ENCODE assay signal across 20 cellular contexts in genomic region chr20:25376886-25377285, GRCh38.
"Had no signal": no experiment of that assay in that cellular context is flagged by ENCODE, and none has a peak within 500 bp of the region (broad histone marks: within the 10 kb centered on the region; RNA-seq: fewer than 3 reads in every experiment).

No MANE protein-coding gene starts in this region.

- H3K4me3 ChIP-seq: gastroesophageal sphincter, heart left ventricle, lower lobe of right lung, tibial artery had no signal

- H3K27ac ChIP-seq: gastroesophageal sphincter, lower lobe of right lung, tibial artery had no signal

- H3K36me3 ChIP-seq: heart left ventricle, lower lobe of right lung, tibial artery had no signal

- H3K27me3 Mint-ChIP-seq: activated naive CD8-positive, alpha-beta T cell treated with anti-CD3 and anti-CD28 coated beads, Interleukin-2, amount 10 ng/mL, durations not matched to agents 7 days and 5 days; naive thymus-derived CD4-positive, alpha-beta T cell; T-helper 17 cell had no signal

- H3K4me3 Mint-ChIP-seq: activated naive CD4-positive, alpha-beta T cell treated with anti-CD3 and anti-CD28 coated beads for 36 hours; activated naive CD8-positive, alpha-beta T cell treated with anti-CD3 and anti-CD28 coated beads, Interleukin-2, amount 10 ng/mL, durations not matched to agents 7 days and 5 days; naive thymus-derived CD4-positive, alpha-beta T cell; neural crest cell; T-helper 17 cell had no signal

- H3K9me3 ChIP-seq: gastroesophageal sphincter, heart left ventricle, lower lobe of right lung, tibial artery had no signal

- H3K9me3 Mint-ChIP-seq: activated naive CD4-positive, alpha-beta T cell treated with anti-CD3 and anti-CD28 coated beads for 36 hours; neural crest cell had no signal

- ATAC-seq: gastroesophageal sphincter; heart left ventricle; lower lobe of right lung; naive thymus-derived CD4-positive, alpha-beta T cell; T-helper 17 cell had no signal

- DNase-seq: activated CD4-positive, alpha-beta T cell treated with anti-CD3 and anti-CD28 coated beads for 4 hours; activated CD4-positive, alpha-beta T cell treated with anti-CD3 and anti-CD28 coated beads, Interleukin-2, amount 50 U/mL, for 48 hours; activated CD4-positive, CD25-positive, alpha-beta regulatory T cell; activated CD8-positive, alpha-beta memory T cell treated with anti-CD3 and anti-CD28 coated beads, Interleukin-2, amount 50 U/mL, for 48 hours; activated naive CD4-positive, alpha-beta T cell treated with anti-CD3 and anti-CD28 coated beads for 36 hours; activated naive CD8-positive, alpha-beta T cell treated with anti-CD3 and anti-CD28 coated beads, Interleukin-2, amount 10 ng/mL, durations not matched to agents 7 days and 5 days; activated T-cell treated with anti-CD3 and anti-CD28 coated beads, Interleukin-2, amount 50 U/mL, for 48 hours; amniotic stem cell; heart left ventricle; lower lobe of right lung; mesendoderm; naive thymus-derived CD4-positive, alpha-beta T cell; occipital lobe; stimulated activated CD4-positive, alpha-beta T cell treated with anti-CD3 and anti-CD28 coated beads, Interleukin-2, amount 100 ng/mL, for 48 hours; stimulated activated naive CD4-positive, alpha-beta T cell; SW 1271; T-helper 17 cell; tibial artery had no signal

- H3K4me1 ChIP-seq: lower lobe of right lung had no signal

- H3K27ac Mint-ChIP-seq: activated naive CD4-positive, alpha-beta T cell treated with anti-CD3 and anti-CD28 coated beads for 36 hours; activated naive CD8-positive, alpha-beta T cell treated with anti-CD3 and anti-CD28 coated beads, Interleukin-2, amount 10 ng/mL, durations not matched to agents 7 days and 5 days; naive thymus-derived CD4-positive, alpha-beta T cell; T-helper 17 cell had no signal

- H3K27me3 ChIP-seq: gastroesophageal sphincter, heart left ventricle, tibial artery had no signal
